In the genomic region with DNA sequence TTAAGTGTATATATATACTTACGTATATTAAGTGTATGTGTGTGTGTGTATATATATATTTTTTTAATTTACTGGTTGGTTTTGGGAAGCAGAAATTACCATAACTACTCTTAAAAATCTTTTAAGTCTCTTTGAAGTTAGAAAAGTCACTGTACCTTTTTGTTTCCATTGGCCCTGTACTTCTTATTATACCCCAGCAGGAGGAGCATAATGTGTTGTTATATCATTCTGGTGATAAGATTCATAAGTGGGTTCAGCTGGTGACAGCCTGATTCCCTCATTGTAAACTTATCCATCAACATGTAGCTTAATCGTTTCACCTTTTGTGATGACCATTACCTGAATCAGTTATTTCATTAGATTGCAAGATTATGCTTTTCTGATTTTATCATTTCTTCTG, we compare ENCODE assay signal across 11 cellular contexts. TPM values are rescaled to one million over a fixed set of nuclear protein-coding genes. Genes with fewer than 3 reads are reported as not detected.
DNase-seq lines count a peak whose midpoint lies in the region; TF ChIP-seq lines count a peak whose summit lies in the region.
"Had no signal": no experiment of that assay in that cellular context is flagged by ENCODE, and none has a peak within 500 bp of the region (broad histone marks: within the 10 kb centered on the region; RNA-seq: fewer than 3 reads in every experiment).

No MANE protein-coding gene starts in this region.

- H3K27me3 Mint-ChIP-seq in osteocyte (ENCODE audit: unreplicated experiment) (no peaks in the 10 kb centered on the region), mesothelial cell of epicardium (ENCODE audit: low read depth) (no peaks in the 10 kb centered on the region)
- H3K27me3 Mint-ChIP-seq: central memory CD8-positive, alpha-beta T cell; naive thymus-derived CD8-positive, alpha-beta T cell had no signal

- H3K4me3 ChIP-seq in GM06990 (replicated peaks; ENCODE audit: low read depth, low read length) (no peak overlapping the region), LNCaP clone FGC (ENCODE audit: low read depth, low read length) (no peak overlapping the region), cardiac fibroblast (replicated peaks in 1 of 2; ENCODE audit: low read depth in 2 of 2, low read length in 2 of 2) (no peak overlapping the region)

- peaks cover 39% of the 10 kb centered on the region for H3K36me3 ChIP-seq in GM06990 (ENCODE audit: control insufficient read depth, insufficient read depth, low read length)

- H3K27me3 ChIP-seq in GM06990 (replicated peaks; ENCODE audit: control insufficient read depth, insufficient read depth, low read length), result no peaks in the 10 kb centered on the region

- H3K9me3 Mint-ChIP-seq in osteocyte (ENCODE audit: unreplicated experiment) (peaks cover 6% of the 10 kb centered on the region), mesothelial cell of epicardium (peaks cover 29% of the 10 kb centered on the region)
- H3K9me3 Mint-ChIP-seq: central memory CD8-positive, alpha-beta T cell; naive thymus-derived CD8-positive, alpha-beta T cell had no signal

- DNase-seq in GM06990 (ENCODE audit: extremely low read depth, insufficient read length) (no peak), LNCaP clone FGC (ENCODE audit: low read depth) (no peak), cardiac fibroblast (ENCODE audit: low read depth in 2 of 2) (peak; percentile 25 to 48), osteocyte (ENCODE audit: extremely low spot score, unreplicated experiment) (no peak), mesothelial cell of epicardium (ENCODE audit: low spot score in 2 of 2, unreplicated experiment in 2 of 2) (no peak), NCI-H226 (no peak), caudate nucleus (lab: John Stamatoyannopoulos, UW) (no peak), GM19240 (ENCODE audit: insufficient read length, low spot score) (no peak)
- DNase-seq: WERI-Rb-1 had no signal

- H3K4me3 Mint-ChIP-seq in osteocyte (ENCODE audit: unreplicated experiment) (no peak overlapping the region), mesothelial cell of epicardium (no peak overlapping the region)
- H3K4me3 Mint-ChIP-seq: central memory CD8-positive, alpha-beta T cell; naive thymus-derived CD8-positive, alpha-beta T cell had no signal

- H3K36me3 Mint-ChIP-seq in osteocyte (ENCODE audit: unreplicated experiment) (peaks cover 57% of the 10 kb centered on the region), mesothelial cell of epicardium (peaks cover 75% of the 10 kb centered on the region)

- no peaks in the 10 kb centered on the region for H3K4me1 Mint-ChIP-seq in osteocyte (ENCODE audit: unreplicated experiment)
- no peaks in the 10 kb centered on the region for H3K4me1 Mint-ChIP-seq in mesothelial cell of epicardium

- peak; percentile 24 for TF ChIP-seq CTCF in GM06990 (IDR thresholded peaks at IDR 0.05; ENCODE audit: insufficient read depth, low read length, poor library complexity, severe bottlenecking)
- TF ChIP-seq CTCF in LNCaP clone FGC (IDR thresholded peaks at IDR 0.05; ENCODE audit: control insufficient read depth, extremely low read depth, insufficient read depth), result peak; percentile 60
- peak; percentile 46 for TF ChIP-seq CTCF in cardiac fibroblast (IDR thresholded peaks at IDR 0.05; ENCODE audit: low read depth, low read length)
- TF ChIP-seq CTCF in osteocyte (IDR thresholded peaks at IDR 0.05), result peak; percentile 46
- no peak for TF ChIP-seq CTCF in mesothelial cell of epicardium (IDR thresholded peaks at IDR 0.05; ENCODE audit: unreplicated experiment)

- H3K27ac Mint-ChIP-seq in osteocyte (ENCODE audit: unreplicated experiment) (no peak overlapping the region), mesothelial cell of epicardium (no peak overlapping the region)

- no peak overlapping the region for H3K27ac ChIP-seq in caudate nucleus (ENCODE audit: low read depth, low read length)
- H3K27ac ChIP-seq: WERI-Rb-1 had no signal

RNA-seq across cellular contexts. Expression of gene MLH1, which starts 30.8 kb away (rescaled TPM):
- total RNA-seq in osteocyte, result 31.2 and 35.6 TPM in 2 replicates
- total RNA-seq in mesothelial cell of epicardium, result 36.3 to 38.3 TPM (median 37.1 TPM) in 3 replicates

RNA-seq across cellular contexts. Expression of gene EPM2AIP1, which starts 31.2 kb away (rescaled TPM):
- total RNA-seq in osteocyte (24.5 and 24.8 TPM in 2 replicates), mesothelial cell of epicardium (37.3 to 40.2 TPM (median 39.4 TPM) in 3 replicates)

Comparison
In these comparisons a context has a peak if more than half of its experiments do, and no peak if none do; other contexts are left out.
1. DNase-seq: peak in cardiac fibroblast (2 of 2); none in GM06990 (single experiment), LNCaP clone FGC (single experiment), osteocyte (single experiment), mesothelial cell of epicardium (0 of 2), NCI-H226 (single experiment), caudate nucleus (0 of 61) and GM19240 (single experiment).